Comparison of ENCODE assay signal across 10 cellular contexts in the genomic region with DNA sequence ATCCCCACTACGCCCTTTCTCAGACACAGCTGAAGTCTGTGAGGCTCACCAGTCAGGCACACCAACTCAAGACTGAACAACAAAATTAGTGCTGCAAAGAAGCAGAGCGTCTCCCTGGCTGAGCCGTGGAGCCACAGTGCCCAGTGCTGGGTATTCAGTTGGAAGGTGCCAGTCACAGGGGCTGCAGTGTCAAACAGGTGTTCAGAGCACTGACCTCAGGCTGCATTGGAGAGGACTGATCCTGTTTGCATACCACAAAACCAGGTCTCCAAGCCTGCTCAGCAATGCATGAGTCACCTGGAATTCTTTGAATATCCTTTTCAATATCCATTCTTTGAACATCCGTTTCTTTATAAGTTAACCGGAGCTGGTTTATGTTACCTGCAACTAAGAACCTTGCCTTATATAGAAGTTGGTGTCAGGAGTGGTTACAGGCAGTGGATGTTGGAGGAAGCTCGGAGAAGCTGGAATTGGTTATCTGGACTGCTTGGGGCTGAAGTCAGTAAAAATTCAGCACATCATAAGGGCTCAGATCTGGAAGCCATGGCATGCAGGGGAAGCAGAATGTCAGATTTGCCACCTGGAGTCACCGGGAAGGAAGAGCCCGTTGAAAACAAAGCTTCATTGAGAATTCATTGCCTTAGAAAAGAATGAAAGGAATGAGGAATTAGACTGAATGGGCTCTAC.
DNase-seq lines count a peak whose midpoint lies in the region; FAIRE-seq lines count a peak whose summit lies in the region.
"Had no signal": no experiment of that assay in that cellular context is flagged by ENCODE, and none has a peak within 500 bp of the region (broad histone marks: within the 10 kb centered on the region; RNA-seq: fewer than 3 reads in every experiment).

No MANE protein-coding gene starts in this region.

- DNase-seq in activated CD4-positive, CD25-positive, alpha-beta regulatory T cell treated with anti-CD3 and anti-CD28 coated beads, Interleukin-2, amount 50 U/mL, for 72 hours = peak; percentile 21
- no peak for DNase-seq in activated CD4-positive, CD25-positive, alpha-beta regulatory T cell (lab: John Stamatoyannopoulos, UW)
- peak; percentile 87 for DNase-seq in RCC 7860 (ENCODE audit: low spot score)
- peak; percentile 91 for DNase-seq in iPS DF 19.7 (ENCODE audit: low read depth, low spot score)
- peak; percentile 7 for DNase-seq in stimulated activated CD8-positive, alpha-beta memory T cell treated with anti-CD3 and anti-CD28 coated beads, Interleukin-4, amount 100 ng/mL, for 48 hours
- DNase-seq in SKM-1 treated with dmso at 0.1 percent for 144 hours (lab: John Stamatoyannopoulos, UW; ENCODE audit: unreplicated experiment) = no peak
- no peak for DNase-seq in pons (ENCODE audit: low spot score)
- DNase-seq in superior temporal gyrus (ENCODE audit: extremely low spot score) = no peak
- DNase-seq: activated CD4-positive, alpha-beta T cell treated with anti-CD3 and anti-CD28 coated beads, Interleukin-2, amount 50 U/mL, for 48 hours had no signal

- FAIRE-seq in RCC 7860 (lab: Jason Lieb, UNC) = peak; percentile 82
- FAIRE-seq: GM12892 had no signal

Comparison
In these comparisons a context has a peak if more than half of its experiments do, and no peak if none do; other contexts are left out.
1. DNase-seq: peak in activated CD4-positive, CD25-positive, alpha-beta regulatory T cell treated with anti-CD3 and anti-CD28 coated beads, Interleukin-2, amount 50 U/mL, for 72 hours (single experiment), RCC 7860 (single experiment), iPS DF 19.7 (single experiment) and stimulated activated CD8-positive, alpha-beta memory T cell treated with anti-CD3 and anti-CD28 coated beads, Interleukin-4, amount 100 ng/mL, for 48 hours (single experiment); none in activated CD4-positive, CD25-positive, alpha-beta regulatory T cell (0 of 4), SKM-1 treated with dmso at 0.1 percent for 144 hours (single experiment), pons (single experiment) and superior temporal gyrus (single experiment).